ENCODE assay signal across 16 cellular contexts in genomic region chr10:121947931-121948330, GRCh38. TPM values are rescaled to one million over a fixed set of nuclear protein-coding genes. Genes with fewer than 3 reads are reported as not detected.
"Had no signal": no experiment of that assay in that cellular context is flagged by ENCODE, and none has a peak within 500 bp of the region (broad histone marks: within the 10 kb centered on the region; RNA-seq: fewer than 3 reads in every experiment).

No MANE protein-coding gene starts in this region.

- H3K4me3 ChIP-seq: cardiac muscle cell, esophagus squamous epithelium, sigmoid colon, spleen, suprapubic skin had no signal

- H3K36me3 ChIP-seq: cardiac muscle cell, neutrophil, sigmoid colon, spleen, suprapubic skin had no signal

- DNase-seq: activated CD4-positive, alpha-beta T cell treated with anti-CD3 and anti-CD28 coated beads, Interleukin-2, amount 50 U/mL, for 48 hours; activated naive CD4-positive, alpha-beta T cell treated with anti-CD3 and anti-CD28 coated beads for 36 hours; activated naive CD8-positive, alpha-beta T cell treated with anti-CD3 and anti-CD28 coated beads, Interleukin-2, amount 50 U/mL, for 24 hours; aorta; esophagus squamous epithelium; glutamatergic neuron; left ventricle myocardium superior; natural killer cell; sigmoid colon; spleen had no signal

- H3K27me3 ChIP-seq: cardiac muscle cell, esophagus squamous epithelium, neutrophil, sigmoid colon, spleen, suprapubic skin had no signal

- FAIRE-seq: endometrium had no signal

RNA-seq across cellular contexts. Expression of gene TACC2, which starts 41.0 kb away (rescaled TPM):
- total RNA-seq: activated naive CD4-positive, alpha-beta T cell treated with anti-CD3 and anti-CD28 coated beads for 36 hours; activated T-helper 17 cell treated with anti-CD3 and anti-CD28 coated beads, Interleukin-2, amount 50 U/mL, for 72 hours; natural killer cell; T-helper 2 cell treated with Interferon-gamma antibody and Interleukin-4, amounts not matched to agents 100 ng/mL and 5 ng/mL, for 36 hours had no signal
